In genomic region chr13:60398949-60399589, GRCh38 we compare ENCODE assay signal across 8 cellular contexts. TPM values are rescaled to one million over a fixed set of nuclear protein-coding genes. Genes with fewer than 3 reads are reported as not detected.
DNase-seq lines count a peak whose midpoint lies in the region; ATAC-seq, FAIRE-seq and TF ChIP-seq lines count a peak whose summit lies in the region.

No MANE protein-coding gene starts in this region.

- H3K4me2 ChIP-seq in GM23248 (ENCODE audit: unreplicated experiment): peak overlapping the region; percentile 97
- peak overlapping the region; percentile 99 for H3K4me2 ChIP-seq in PC-9

- no peaks in the 10 kb centered on the region for H4K20me1 ChIP-seq in GM23248 (ENCODE audit: insufficient read depth)
- no peaks in the 10 kb centered on the region for H4K20me1 ChIP-seq in PC-9 (ENCODE audit: insufficient read depth)

- H3K9me3 ChIP-seq in GM23248 (ENCODE audit: low read depth) (no peaks in the 10 kb centered on the region), PC-9 (ENCODE audit: insufficient read depth, low read depth) (no peaks in the 10 kb centered on the region), sigmoid colon (no peaks in the 10 kb centered on the region)

- no TSS peak for BruUV-seq in PC-9 (replicated peaks; lab: Mats Ljungman, UMichigan)

- TF ChIP-seq POLR2A in erythroblast (IDR thresholded peaks at IDR 0.05; ENCODE audit: low read length) (no peak), sigmoid colon (IDR thresholded peaks at IDR 0.05) (no peak)

- H3K79me2 ChIP-seq in GM23248 (ENCODE audit: insufficient read depth): peaks cover 61% of the 10 kb centered on the region
- H3K79me2 ChIP-seq in PC-9 (ENCODE audit: low read depth): peaks cover 41% of the 10 kb centered on the region

- CTCF ChIA-PET in PC-9 (lab: Charles Lee): no interaction called here

- H3K4me3 ChIP-seq in GM23248 (peak overlapping the region; percentile 89), PC-9 (peak overlapping the region; percentile 72; the same call in 1 of the 2 replicates), sigmoid colon (peak overlapping the region in 2 of 4 donors; percentile 77 to 82)

- H3F3A ChIP-seq in GM23248 (ENCODE audit: insufficient read depth) (peaks cover 12% of the 10 kb centered on the region), PC-9 (ENCODE audit: insufficient read depth, low read depth) (peaks cover 3% of the 10 kb centered on the region; the same call in 1 of the 2 replicates)

- H2AFZ ChIP-seq in GM23248 (peak overlapping the region; percentile 97), PC-9 (no peak overlapping the region)

- in situ Hi-C loops in GM23248 (cut with MboI): no loop called here

- FAIRE-seq in RCC 7860 (lab: Jason Lieb, UNC): no peak

- peak overlapping the region; percentile 97 for H3K9ac ChIP-seq in GM23248

- ATAC-seq in GM21526 (IDR thresholded peaks at IDR 0.05; ENCODE audit: low FRiP score, unreplicated experiment): no peak
- ATAC-seq in GM18861 (IDR thresholded peaks at IDR 0.05; ENCODE audit: unreplicated experiment): no peak

- POLR2A ChIA-PET in PC-9 (lab: Charles Lee; ENCODE audit: unreplicated experiment): no interaction called here

- TF ChIP-seq EP300 in sigmoid colon (IDR thresholded peaks at IDR 0.05): no peak

- H3K4me1 ChIP-seq in GM23248 (ENCODE audit: insufficient read depth) (peaks cover 12% of the 10 kb centered on the region), PC-9 (replicated peaks; ENCODE audit: insufficient read depth) (peaks cover 16% of the 10 kb centered on the region), sigmoid colon (peaks cover 0 to 28% (median 21%) of the 10 kb centered on the region in 4 donors)

- WGBS in GM23248 (ENCODE audit: low coverage in 1 of 2, low lambda C conversion rate in 2 of 2, missing lambda C conversion rate in 2 of 2), 2 experiments: 41 to 45% methylated on average over 5 of the region's 5 CpGs
- 14 to 55% methylated on average over 5 of the region's 5 CpGs for WGBS in sigmoid colon, 2 donors

- H3K27ac ChIP-seq in GM23248 (peak overlapping the region; percentile 89), PC-9 (0 out of 2 replicates have a peak overlapping the region, but pooled peaks have one; percentile 57), sigmoid colon (peak overlapping the region; percentile 95 to 99 (median 98))

- intact Hi-C loops in PC-9 (cut with micrococcal nuclease; ENCODE audit: unreplicated experiment) (loop anchor here (5.0 kb wide), 1 partner anchor 237 kb away; the partner anchor contains the start of gene DIAPH3), sigmoid colon (cut with DNase I) (no loop called here)

- DNase-seq in GM23248 (peak; percentile 20), PC-9 (no peak), erythroblast (lab: John Stamatoyannopoulos, UW) (peak; percentile 23 to 32), sigmoid colon (no peak), RCC 7860 (ENCODE audit: low spot score) (no peak)
- DNase-seq in activated CD4-positive, CD25-positive, alpha-beta regulatory T cell (lab: John Stamatoyannopoulos, UW): no peak

- no peaks in the 10 kb centered on the region for H3K36me3 ChIP-seq in GM23248 (ENCODE audit: low read depth)
- H3K36me3 ChIP-seq in PC-9 (ENCODE audit: low read depth): no peaks in the 10 kb centered on the region
- no peaks in the 10 kb centered on the region for H3K36me3 ChIP-seq in sigmoid colon

- H3K27me3 ChIP-seq in GM23248 (replicated peaks; ENCODE audit: insufficient read depth): no peaks in the 10 kb centered on the region
- no peaks in the 10 kb centered on the region for H3K27me3 ChIP-seq in PC-9 (ENCODE audit: insufficient read depth, low read depth)
- no peaks in the 10 kb centered on the region for H3K27me3 ChIP-seq in sigmoid colon

- TF ChIP-seq CTCF in PC-9 (conservative IDR thresholded peaks at IDR 0.05) (no peak), sigmoid colon (IDR thresholded peaks at IDR 0.05) (no peak)

- H3K9me2 ChIP-seq in GM23248 (ENCODE audit: insufficient read depth): no peaks in the 10 kb centered on the region
- H3K9me2 ChIP-seq in PC-9 (ENCODE audit: insufficient read depth): no peaks in the 10 kb centered on the region; the same call in 1 of the 2 replicates

RNA-seq across cellular contexts. Expression of gene TDRD3, which starts 2.0 kb away (rescaled TPM):
- total RNA-seq in GM23248 (2014; rRNA removed; shearing (Covaris generic)): 9.1 and 9.7 TPM in 2 replicates
- polyA plus RNA-seq in GM23248 (2016; fragmentation: Nextera tagmentation; extraction: Ambion mirVana) (5.6 and 7.9 TPM in 2 replicates), sigmoid colon (10 to 100 TPM in 2 of 3 donors, 1 to 10 TPM in 1; 9.3 to 14.4 (median 11.6) TPM)
- total RNA-seq in PC-9 (2021) (13.9 and 17.3 TPM in 2 replicates), sigmoid colon (10 to 100 TPM; 27.4 to 43.5 (median 41.4) TPM)

Comparison
In these comparisons a context has a peak if more than half of its experiments do, and no peak if none do; other contexts are left out.
1. DNase-seq: peak in GM23248 (single experiment) and erythroblast (2 of 2); none in PC-9 (0 of 2), sigmoid colon (single experiment), RCC 7860 (single experiment) and activated CD4-positive, CD25-positive, alpha-beta regulatory T cell (0 of 4).
2. Peak in every context shown above with its lines, with median percentiles within 50 percentile points of each other: H3K27ac ChIP-seq.